ENCODE assay signal across 20 cellular contexts in the genomic region with DNA sequence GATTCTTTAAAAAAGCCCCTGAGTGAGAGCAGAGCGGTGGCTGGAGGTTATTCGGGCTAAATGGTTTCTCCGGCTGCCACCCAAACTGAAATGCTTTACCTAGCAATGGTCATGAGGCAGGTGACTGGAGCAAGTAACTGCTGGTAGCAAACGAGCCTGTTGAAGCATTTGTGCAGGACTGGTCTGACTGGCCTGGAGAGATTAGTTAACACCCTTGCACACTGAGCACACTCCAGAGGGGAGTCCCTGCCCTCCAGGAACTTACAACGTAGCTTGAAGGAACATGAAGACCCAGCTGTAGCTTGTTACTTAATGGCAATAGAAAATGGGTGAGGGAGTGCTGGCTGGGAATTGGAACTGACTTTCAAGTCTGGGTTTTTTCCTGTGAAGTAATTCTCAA.
"Had no signal": no experiment of that assay in that cellular context is flagged by ENCODE, and none has a peak within 500 bp of the region (broad histone marks: within the 10 kb centered on the region; RNA-seq: fewer than 3 reads in every experiment).

No MANE protein-coding gene starts in this region.

- H3K4me3 Mint-ChIP-seq: naive thymus-derived CD4-positive, alpha-beta T cell; neural crest cell had no signal

- H3K27ac Mint-ChIP-seq: naive thymus-derived CD4-positive, alpha-beta T cell had no signal

- H3K9me3 Mint-ChIP-seq: naive thymus-derived CD4-positive, alpha-beta T cell had no signal

- H3K4me3 ChIP-seq: gastrocnemius medialis, heart right ventricle, lung, right atrium auricular region, sigmoid colon, skin epidermis, suprapubic skin, thyroid gland, upper lobe of left lung, uterus had no signal

- DNase-seq: cerebellar nuclear complex; dermis blood vessel endothelial cell; erythroblast; gastrocnemius medialis; heart right ventricle; kidney; left colon; left ventricle myocardium superior; naive thymus-derived CD4-positive, alpha-beta T cell; sigmoid colon; stimulated activated CD4-positive, alpha-beta T cell treated with anti-CD3 and anti-CD28 coated beads, Interleukin-12 subunit alpha, Interleukin-12 subunit beta, amount 100 ng/mL, for 4 hours; stimulated activated naive CD8-positive, alpha-beta T cell treated with anti-CD3 and anti-CD28 coated beads, Interleukin-15, Interleukin-2, amounts not matched to agents 100 U/mL and 50 U/mL, for 24 hours; thyroid gland; upper lobe of left lung; uterus had no signal

- H3K36me3 Mint-ChIP-seq: naive thymus-derived CD4-positive, alpha-beta T cell had no signal

- ATAC-seq: gastrocnemius medialis, left colon, left ventricle myocardium superior had no signal

- H3K4me1 Mint-ChIP-seq: neural crest cell had no signal
